ENCODE assay signal across 22 cellular contexts in genomic region chr22:38028344-38029130, GRCh38. TPM values are rescaled to one million over a fixed set of nuclear protein-coding genes. Genes with fewer than 3 reads are reported as not detected.
DNase-seq lines count a peak whose midpoint lies in the region; ATAC-seq, FAIRE-seq and TF ChIP-seq lines count a peak whose summit lies in the region.
"Had no signal": no experiment of that assay in that cellular context is flagged by ENCODE, and none has a peak within 500 bp of the region (broad histone marks: within the 10 kb centered on the region; RNA-seq: fewer than 3 reads in every experiment).

No MANE protein-coding gene starts in this region.

- FAIRE-seq in H1 (lab: Jason Lieb, UNC) = no peak
- FAIRE-seq: G401.6, GM12892 had no signal

- intact Hi-C loops in left ventricle myocardium inferior (cut with micrococcal nuclease) (no loop called here), heart right ventricle (cut with DNase I) (no loop called here), psoas muscle (cut with DNase I) (no loop called here)

- no peak for TF ChIP-seq RAD21 in H1 (IDR thresholded peaks at IDR 0.05 in 1 of 2, conservative IDR thresholded peaks at IDR 0.05 in 1 of 2; ENCODE audit: low read depth in 2 of 2, low read length in 2 of 2)

- no peak for TF ChIP-seq EP300 in H1 (IDR thresholded peaks at IDR 0.05; ENCODE audit: borderline replicate concordance in 1 of 2, low read depth in 2 of 2, low read length in 2 of 2)

- H4K20me1 ChIP-seq in H1 (replicated peaks in 1 of 2; ENCODE audit: control insufficient read depth in 1 of 2, insufficient read depth in 2 of 2, low read length in 2 of 2) = peaks cover 0 to 3% of the 10 kb centered on the region in 2 experiments
- H4K20me1 ChIP-seq in osteoblast (ENCODE audit: insufficient read depth, low read length) = no peaks in the 10 kb centered on the region

- H3K79me2 ChIP-seq in H1 (ENCODE audit: control insufficient read depth in 1 of 2, insufficient read depth in 2 of 2, low read length in 2 of 2) (no peaks in the 10 kb centered on the region), osteoblast (ENCODE audit: insufficient read depth, low read length) (no peaks in the 10 kb centered on the region)

- no peak overlapping the region for H4K8ac ChIP-seq in H1 (ENCODE audit: extremely low read depth, insufficient read depth, low read length)

- no peak overlapping the region for H3K9ac ChIP-seq in H1 (replicated peaks in 1 of 4; ENCODE audit: extremely low read depth in 1 of 4, low read depth in 3 of 4, low read length in 3 of 4)

- no peak overlapping the region for H3K14ac ChIP-seq in H1 (ENCODE audit: insufficient read length)

- H4K5ac ChIP-seq in H1 (ENCODE audit: insufficient read length, low read depth, low read length) = no peak overlapping the region

- peak overlapping the region; percentile 96; the same call in 1 of the 2 replicates for H2AK5ac ChIP-seq in H1 (ENCODE audit: low read depth, low read length)

- TF ChIP-seq POLR2A in H1 (IDR thresholded peaks at IDR 0.05; ENCODE audit: control extremely low read depth in 1 of 2, low read depth in 2 of 2, low read length in 2 of 2) = no peak

- DNase-seq in left ventricle myocardium inferior (no peak), heart right ventricle (no peak), H1 (ENCODE audit: low read depth in 1 of 2, low spot score in 2 of 2) (no peak), osteoblast (ENCODE audit: insufficient read length, low spot score, missing footprints) (peak; percentile 34), psoas muscle (no peak)
- DNase-seq in activated T-cell treated with anti-CD3 and anti-CD28 coated beads, Interleukin-2, amount 50 U/mL, for 1 hour = no peak
- DNase-seq: AML-193; CD4-positive, CD25-positive, alpha-beta regulatory T cell; DMS53; GOT3; HFFc6; Kasumi-1; NCI-H146; NCI-H2107; NCI-H69; PC-9 had no signal

- POLR2A ChIA-PET in H1 (lab: Charles Lee; ENCODE audit: partially characterized antibody) = interaction anchor here (2.0 kb wide), 1 partner anchor 13 kb away, joined by 7 read pairs; no protein-coding TSS in a partner anchor

- no peak overlapping the region for H2AFZ ChIP-seq in H1 (ENCODE audit: low read length)
- H2AFZ ChIP-seq in osteoblast (ENCODE audit: low read length) = no peak overlapping the region
- H2AFZ ChIP-seq: PC-9 had no signal

- H2BK120ac ChIP-seq in H1 (replicated peaks; ENCODE audit: low read depth, low read length) = no peak overlapping the region

- H3K79me1 ChIP-seq in H1 (ENCODE audit: low read depth, low read length) = no peaks in the 10 kb centered on the region

- H3K23ac ChIP-seq in H1 (ENCODE audit: insufficient read length) = no peak overlapping the region

- H3K36me3 ChIP-seq in left ventricle myocardium inferior (no peaks in the 10 kb centered on the region), heart right ventricle (no peaks in the 10 kb centered on the region), H1 (ENCODE audit: control insufficient read depth in 2 of 4, insufficient read depth in 4 of 4, low read length in 3 of 4) (no peaks in the 10 kb centered on the region), osteoblast (ENCODE audit: insufficient read depth, low read length) (no peaks in the 10 kb centered on the region), psoas muscle (ENCODE audit: insufficient read depth in 1 of 2, low read depth in 1 of 2) (no peaks in the 10 kb centered on the region)

- H3K27ac ChIP-seq in left ventricle myocardium inferior (replicated peaks) (peak overlapping the region; percentile 48), heart right ventricle (no peak overlapping the region), H1 (ENCODE audit: low read depth, low read length) (no peak overlapping the region), osteoblast (ENCODE audit: low read depth, low read length) (no peak overlapping the region), psoas muscle (no peak overlapping the region)
- H3K27ac ChIP-seq: PC-9 had no signal

- no peak overlapping the region for H3K4ac ChIP-seq in H1 (replicated peaks; ENCODE audit: insufficient read length, low read depth, low read length)

- H3K27me3 ChIP-seq in left ventricle myocardium inferior (ENCODE audit: low read depth) = no peaks in the 10 kb centered on the region
- no peaks in the 10 kb centered on the region for H3K27me3 ChIP-seq in heart right ventricle
- H3K27me3 ChIP-seq in H1 (replicated peaks in 1 of 4; ENCODE audit: control insufficient read depth in 3 of 4, extremely low read depth in 1 of 4, insufficient read depth in 3 of 4, low read length in 3 of 4) = peaks cover 0 to 8% (median under 1%) of the 10 kb centered on the region in 4 experiments; a peak in 1 of 7 replicates
- no peaks in the 10 kb centered on the region for H3K27me3 ChIP-seq in osteoblast (ENCODE audit: insufficient read depth, low read length)
- no peaks in the 10 kb centered on the region for H3K27me3 ChIP-seq in psoas muscle (ENCODE audit: insufficient read depth in 3 of 3, low read length in 2 of 3)

- H2BK5ac ChIP-seq in H1 (ENCODE audit: low read depth, low read length) = peak overlapping the region; percentile 69; the same call in 1 of the 2 replicates

- H4K91ac ChIP-seq in H1 (replicated peaks; ENCODE audit: insufficient read length, low read length) = peak overlapping the region; percentile 96

- 87 to 92% methylated on average over 15 of the region's 15 CpGs for WGBS in heart right ventricle, 2 donors
- 94% methylated on average over 15 of the region's 15 CpGs; no CpG with 5 or more reads in 1 of the 2 experiments for WGBS in H1 (ENCODE audit: extremely low coverage in 1 of 2, insufficient coverage in 1 of 2, insufficient read length in 1 of 2, insufficient replicate concordance in 2 of 2, low coverage in 1 of 2, low lambda C conversion rate in 2 of 2, missing lambda C conversion rate in 1 of 2), 2 experiments
- WGBS in psoas muscle, 3 donors = 93 to 94% (median 93%) methylated on average over 15 of the region's 15 CpGs

- CTCF ChIA-PET in H1 (lab: Charles Lee; ENCODE audit: partially characterized antibody) = interaction anchor here (0.8 to 2.3 kb wide), 11 partner anchors 9 to 83 kb away, joined by 3 to 8 read pairs (median 4); partner anchors contain the start of gene BAIAP2L2

- no peak overlapping the region for H3K4me2 ChIP-seq in H1 (ENCODE audit: insufficient read depth in 1 of 2, low read depth in 2 of 2, low read length in 2 of 2)
- H3K4me2 ChIP-seq in osteoblast (ENCODE audit: insufficient read depth, low read length) = no peak overlapping the region
- H3K4me2 ChIP-seq: PC-9 had no signal

- H2BK12ac ChIP-seq in H1 (ENCODE audit: low read depth, low read length) = peak overlapping the region; percentile 90; the same call in 1 of the 2 replicates

- TF ChIP-seq CTCF in left ventricle myocardium inferior (IDR thresholded peaks at IDR 0.05; ENCODE audit: borderline replicate concordance) (no peak), heart right ventricle (IDR thresholded peaks at IDR 0.05) (no peak), H1 (IDR thresholded peaks at IDR 0.05; ENCODE audit: control extremely low read depth in 1 of 3, insufficient read depth in 1 of 3, low read depth in 1 of 3, low read length in 3 of 3) (no peak), osteoblast (IDR thresholded peaks at IDR 0.05; ENCODE audit: extremely low read depth, low read depth, low read length) (no peak), psoas muscle (IDR thresholded peaks at IDR 0.05) (no peak)

- no peak overlapping the region for H3K4me3 ChIP-seq in left ventricle myocardium inferior
- H3K4me3 ChIP-seq in heart right ventricle = no peak overlapping the region
- no peak overlapping the region for H3K4me3 ChIP-seq in H1 (ENCODE audit: extremely low read depth in 1 of 4, insufficient read depth in 2 of 4, low read depth in 3 of 4, low read length in 4 of 4)
- H3K4me3 ChIP-seq in osteoblast (ENCODE audit: insufficient read depth, low read length) = no peak overlapping the region
- H3K4me3 ChIP-seq in psoas muscle = no peak overlapping the region
- H3K4me3 ChIP-seq: PC-9 had no signal

- peaks cover 3% of the 10 kb centered on the region; the same call in 1 of the 2 replicates for H3K23me2 ChIP-seq in H1 (ENCODE audit: low read depth, low read length)

- H2BK20ac ChIP-seq in H1 (ENCODE audit: low read length) = no peak overlapping the region; the same call in 1 of the 2 replicates

- no peak for ATAC-seq in heart right ventricle
- no peak for ATAC-seq in psoas muscle
- no peak for ATAC-seq in GM19395 (IDR thresholded peaks at IDR 0.05; ENCODE audit: unreplicated experiment)
- ATAC-seq in HG03565 (IDR thresholded peaks at IDR 0.05; ENCODE audit: unreplicated experiment) = no peak
- ATAC-seq: SK-N-SH treated with all-trans-retinoic acid at 6 μM for 48 hours had no signal

- peaks cover 10% of the 10 kb centered on the region for H3K4me1 ChIP-seq in left ventricle myocardium inferior
- peaks cover 0 to 21% (median 7%) of the 10 kb centered on the region in 9 donors for H3K4me1 ChIP-seq in heart right ventricle
- peaks cover 0 to 17% (median 5%) of the 10 kb centered on the region in 4 experiments; a peak in 5 of 7 replicates for H3K4me1 ChIP-seq in H1 (replicated peaks in 1 of 4; ENCODE audit: control insufficient read depth in 3 of 4, insufficient read depth in 4 of 4, low read length in 3 of 4)
- peaks cover 17% of the 10 kb centered on the region for H3K4me1 ChIP-seq in osteoblast (ENCODE audit: insufficient read depth, low read length)
- H3K4me1 ChIP-seq in psoas muscle = peaks cover 4% of the 10 kb centered on the region

- no peak overlapping the region for H3K18ac ChIP-seq in H1 (ENCODE audit: extremely low read depth, low read length)

- H3K9me3 ChIP-seq in left ventricle myocardium inferior (replicated peaks) (no peaks in the 10 kb centered on the region), heart right ventricle (no peaks in the 10 kb centered on the region), H1 (ENCODE audit: insufficient read depth in 2 of 2, low read depth in 1 of 2, low read length in 1 of 2) (no peaks in the 10 kb centered on the region), osteoblast (ENCODE audit: low read depth, low read length) (no peaks in the 10 kb centered on the region), psoas muscle (no peaks in the 10 kb centered on the region)

- no peak overlapping the region for H3K56ac ChIP-seq in H1 (replicated peaks; ENCODE audit: insufficient read length, low read depth, low read length)

- no peak overlapping the region for H2BK15ac ChIP-seq in H1 (ENCODE audit: low read length)

RNA-seq across cellular contexts. Expression of gene PICK1, which starts 28.7 kb away (rescaled TPM):
- 21.1 TPM for total RNA-seq in left ventricle myocardium inferior
- total RNA-seq in heart right ventricle = 10 to 100 TPM; 17.4 to 30.7 (median 22.1) TPM
- polyA plus RNA-seq in heart right ventricle = 10 to 100 TPM; 27.3 to 32.9 TPM
- total RNA-seq in H1 (2021; fragmentation: NEBNext Ultra II Directional; extraction: Animal tissue kit (Norgen Biotek cat#: 25700)) = 22.9 and 26.2 TPM in 2 replicates
- 20.4 and 26.7 TPM in 2 replicates for polyA plus RNA-seq in H1 (2011; rRNA removed)
- 34.3 TPM for polyA plus RNA-seq in H1 (2011; cell fraction: cytosol; rRNA removed)
- polyA plus RNA-seq in H1 (2011; cell fraction: nucleus; rRNA removed) = 80.4 TPM
- polyA plus RNA-seq in H1 (2012, experiment 1 of 2) = 14.3 to 28.4 TPM (median 26.6 TPM) in 4 replicates
- 17.5 TPM for polyA plus RNA-seq in H1 (2012, experiment 2 of 2)
- 13.5 TPM for polyA plus RNA-seq in H1 (2013, experiment 1 of 2)
- 13.1 TPM for polyA plus RNA-seq in H1 (2013, experiment 2 of 2)
- polyA minus RNA-seq in H1 (2011; rRNA and poly(A)+ RNA removed) = 24.3 and 33.6 TPM in 2 replicates
- 15.3 TPM for polyA minus RNA-seq in H1 (2011; cell fraction: cytosol; rRNA and poly(A)+ RNA removed)
- 33.8 TPM for polyA minus RNA-seq in H1 (2011; cell fraction: nucleus; rRNA and poly(A)+ RNA removed)
- 14.4 and 15.6 TPM in 2 replicates for total RNA-seq in osteoblast
- 10 to 100 TPM; 11.9 to 31.5 (median 17.8) TPM for total RNA-seq in psoas muscle
- polyA plus RNA-seq in psoas muscle = 10 to 100 TPM; 15.2 to 19.6 (median 18.9) TPM

RNA-seq across cellular contexts. Expression of gene SOX10, which starts 44.2 kb away (rescaled TPM):
- 1.2 TPM for total RNA-seq in left ventricle myocardium inferior
- total RNA-seq in heart right ventricle = 1 to 10 TPM in 5 of 10 donors, under 1 TPM in 5; 0.11 to 3.2 (median 0.78) TPM
- 1 to 10 TPM; 1.8 to 3.8 TPM for polyA plus RNA-seq in heart right ventricle
- total RNA-seq in H1 (2021; fragmentation: NEBNext Ultra II Directional; extraction: Animal tissue kit (Norgen Biotek cat#: 25700)) = 2.7 and 3.3 TPM in 2 replicates
- 2.7 and 3.8 TPM in 2 replicates for polyA plus RNA-seq in H1 (2011; rRNA removed)
- polyA plus RNA-seq in H1 (2011; cell fraction: cytosol; rRNA removed) = 2.0 TPM
- 3.6 TPM for polyA plus RNA-seq in H1 (2011; cell fraction: nucleus; rRNA removed)
- polyA plus RNA-seq in H1 (2012, experiment 1 of 2) = 2.3 to 3.8 TPM (median 2.9 TPM) in 4 replicates
- 2.9 TPM for polyA plus RNA-seq in H1 (2012, experiment 2 of 2)
- polyA plus RNA-seq in H1 (2013, experiment 1 of 2) = 2.0 TPM
- 1.9 TPM for polyA plus RNA-seq in H1 (2013, experiment 2 of 2)
- polyA minus RNA-seq in H1 (2011; rRNA and poly(A)+ RNA removed) = 1.4 and 1.8 TPM in 2 replicates
- 4.4 TPM for polyA minus RNA-seq in H1 (2011; cell fraction: cytosol; rRNA and poly(A)+ RNA removed)
- polyA minus RNA-seq in H1 (2011; cell fraction: nucleus; rRNA and poly(A)+ RNA removed) = 4.6 TPM
- total RNA-seq in osteoblast = not detected in 2 replicates
- under 1 TPM in 2 of 4 donors, not detected in 2; 0.25 to 0.36 TPM for total RNA-seq in psoas muscle
- polyA plus RNA-seq in psoas muscle = under 1 TPM; 0.10 to 0.18 (median 0.18) TPM
- total RNA-seq: A673; CD4-positive, CD25-positive, alpha-beta regulatory T cell; HFFc6; PC-9 had no signal
- polyA plus RNA-seq: CD4-positive, CD25-positive, alpha-beta regulatory T cell had no signal

RNA-seq across cellular contexts. Expression of gene SLC16A8, which starts 55.4 kb away (rescaled TPM):
- total RNA-seq in left ventricle myocardium inferior (not detected), heart right ventricle (under 1 TPM in 1 of 10 donors, not detected in 9; 0.34 TPM), osteoblast (not detected in 2 replicates), psoas muscle (under 1 TPM in 1 of 4 donors, not detected in 3; 0.23 TPM)
- polyA plus RNA-seq in heart right ventricle (under 1 TPM; 0.19 to 0.22 TPM), H1 (2011; rRNA removed) (0.70 and 1.2 TPM in 2 replicates), psoas muscle (1 to 10 TPM in 1 of 3 donors, under 1 TPM in 2; 0.25 to 1.0 (median 0.33) TPM)
- not detected in 2 replicates for total RNA-seq in H1 (2021; fragmentation: NEBNext Ultra II Directional; extraction: Animal tissue kit (Norgen Biotek cat#: 25700))
- polyA plus RNA-seq in H1 (2011; cell fraction: cytosol; rRNA removed) = 0.62 TPM
- 0.44 TPM for polyA plus RNA-seq in H1 (2011; cell fraction: nucleus; rRNA removed)
- polyA plus RNA-seq in H1 (2012, experiment 1 of 2) = 0.69 to 1.6 TPM (median 1.3 TPM) in 4 replicates
- 0.43 TPM for polyA plus RNA-seq in H1 (2012, experiment 2 of 2)
- 0.28 TPM for polyA plus RNA-seq in H1 (2013, experiment 1 of 2)
- 0.17 TPM for polyA plus RNA-seq in H1 (2013, experiment 2 of 2)
- polyA minus RNA-seq in H1 (2011; rRNA and poly(A)+ RNA removed) = not detected in 2 replicates
- not detected for polyA minus RNA-seq in H1 (2011; cell fraction: cytosol; rRNA and poly(A)+ RNA removed)
- polyA minus RNA-seq in H1 (2011; cell fraction: nucleus; rRNA and poly(A)+ RNA removed) = 0.40 TPM
- total RNA-seq: A673; CD4-positive, CD25-positive, alpha-beta regulatory T cell; HFFc6; PC-9 had no signal
- polyA plus RNA-seq: CD4-positive, CD25-positive, alpha-beta regulatory T cell had no signal
